Comparison of ENCODE assay signal across 8 cellular contexts in genomic region chr7:516606-517456, GRCh38. TPM values are rescaled to one million over a fixed set of nuclear protein-coding genes. Genes with fewer than 3 reads are reported as not detected.
A peak's percentile ranks its signal among the peaks of the same experiment; 100 is the strongest.
DNase-seq lines count a peak whose midpoint lies in the region; ATAC-seq and TF ChIP-seq lines count a peak whose summit lies in the region.

No MANE protein-coding gene starts in this region.

- H3K9me3 Mint-ChIP-seq in nephron = no peaks in the 10 kb centered on the region

- H3K27ac Mint-ChIP-seq in nephron = peak overlapping the region in 2 of 3 experiments; percentile 30 to 38

- TF ChIP-seq CTCF in DND-41 (IDR thresholded peaks at IDR 0.05; ENCODE audit: borderline replicate concordance, extremely low read depth, low read length, poor library complexity, severe bottlenecking) = no peak
- TF ChIP-seq CTCF in PC-9 (conservative IDR thresholded peaks at IDR 0.05) = no peak
- no peak for TF ChIP-seq CTCF in nephron (IDR thresholded peaks at IDR 0.05; ENCODE audit: unreplicated experiment in 3 of 3)

- peak overlapping the region; percentile 66 to 75 (median 71) for H3K4me3 Mint-ChIP-seq in nephron

- intact Hi-C loops in PC-9 (cut with micrococcal nuclease; ENCODE audit: unreplicated experiment) = no loop called here

- no peak overlapping the region for H3K27ac ChIP-seq in DND-41 (ENCODE audit: low read length)
- peak overlapping the region; percentile 30; the same call in 1 of the 2 replicates for H3K27ac ChIP-seq in PC-9
- peak overlapping the region; percentile 80 for H3K27ac ChIP-seq in epithelial cell of prostate

- H3K36me3 Mint-ChIP-seq in nephron (ENCODE audit: low read depth) = no peaks in the 10 kb centered on the region

- CTCF ChIA-PET in PC-9 (lab: Charles Lee) = no interaction called here

- H3K9ac ChIP-seq in DND-41 (ENCODE audit: low read depth, low read length) = peak overlapping the region; percentile 92; the same call in 1 of the 2 replicates

- peaks cover 30% of the 10 kb centered on the region for H3K36me3 ChIP-seq in DND-41 (ENCODE audit: insufficient read depth, low read length)
- H3K36me3 ChIP-seq in PC-9 (ENCODE audit: low read depth) = 0 out of 2 replicates have a peak, but pooled peaks cover under 1% of the 10 kb centered on the region

- H3K4me2 ChIP-seq in DND-41 (ENCODE audit: insufficient read depth, low read length) (peak overlapping the region; percentile 95), PC-9 (peak overlapping the region; percentile 98)

- peaks cover 9% of the 10 kb centered on the region for H3K27me3 ChIP-seq in DND-41 (ENCODE audit: insufficient read depth, low read length, poor library complexity)
- no peaks in the 10 kb centered on the region for H3K27me3 ChIP-seq in PC-9 (ENCODE audit: insufficient read depth, low read depth)

- no TSS peak for BruUV-seq in PC-9 (replicated peaks; lab: Mats Ljungman, UMichigan)

- peaks cover 63% of the 10 kb centered on the region for H4K20me1 ChIP-seq in DND-41 (ENCODE audit: insufficient read depth, low read length)
- peaks cover 32% of the 10 kb centered on the region for H4K20me1 ChIP-seq in PC-9 (ENCODE audit: insufficient read depth)

- peak; percentile 37 for DNase-seq in DND-41
- peak; percentile 71 to 74 for DNase-seq in PC-9
- no peak for DNase-seq in epithelial cell of prostate (ENCODE audit: low read depth, low spot score)
- no peak for DNase-seq in GOT3 (lab: John Stamatoyannopoulos, UW)

- H3K9me3 ChIP-seq in DND-41 (ENCODE audit: insufficient read depth, low read length, severe bottlenecking) (no peaks in the 10 kb centered on the region), PC-9 (ENCODE audit: insufficient read depth, low read depth) (no peaks in the 10 kb centered on the region)

- ATAC-seq in DND-41 (ENCODE audit: insufficient read depth, low read depth) (no peak), HG03108 (IDR thresholded peaks at IDR 0.05; ENCODE audit: unreplicated experiment) (no peak), GM19035 (IDR thresholded peaks at IDR 0.05; ENCODE audit: unreplicated experiment) (no peak), GM21447 (IDR thresholded peaks at IDR 0.05; ENCODE audit: unreplicated experiment) (no peak)

- POLR2A ChIA-PET in PC-9 (lab: Charles Lee; ENCODE audit: unreplicated experiment) = no interaction called here

- peaks cover 27% of the 10 kb centered on the region for H3K4me1 Mint-ChIP-seq in nephron

- H2AFZ ChIP-seq in DND-41 (ENCODE audit: low read depth, low read length) (no peak overlapping the region), PC-9 (peak overlapping the region; percentile 63)

- peaks cover 8% of the 10 kb centered on the region; the same call in 1 of the 2 replicates for H3F3A ChIP-seq in PC-9 (ENCODE audit: insufficient read depth, low read depth)

- H3K9me2 ChIP-seq in PC-9 (ENCODE audit: insufficient read depth) = no peaks in the 10 kb centered on the region

- peaks cover 70% of the 10 kb centered on the region for H3K79me2 ChIP-seq in DND-41 (ENCODE audit: insufficient read depth, low read length)
- H3K79me2 ChIP-seq in PC-9 (ENCODE audit: low read depth) = peaks cover 42% of the 10 kb centered on the region

- H3K4me3 ChIP-seq in DND-41 (ENCODE audit: low read depth in 1 of 2, low read length in 2 of 2) (peak overlapping the region in 1 of 2 experiments; percentile 98; a peak in 2 of 4 replicates), PC-9 (peak overlapping the region; percentile 95)

- peaks cover 27% of the 10 kb centered on the region for H3K27me3 Mint-ChIP-seq in nephron (ENCODE audit: low read depth)

- H3K4me1 ChIP-seq in DND-41 (ENCODE audit: insufficient read depth, low read length) (peaks cover 45% of the 10 kb centered on the region), PC-9 (replicated peaks; ENCODE audit: insufficient read depth) (peaks cover 8% of the 10 kb centered on the region; the same call in 1 of the 2 replicates)

RNA-seq across cellular contexts. Expression of gene PDGFA, which starts 2.8 kb away (rescaled TPM):
- 23.6 and 32.5 TPM in 2 replicates for total RNA-seq in PC-9 (2021)

Comparison
In these comparisons a context has a peak if more than half of its experiments do, and no peak if none do; other contexts are left out.
1. DNase-seq: peak in DND-41 (single experiment) and PC-9 (2 of 2); none in epithelial cell of prostate (single experiment) and GOT3 (single experiment).